Comparison of ENCODE assay signal across 12 cellular contexts in the genomic region with DNA sequence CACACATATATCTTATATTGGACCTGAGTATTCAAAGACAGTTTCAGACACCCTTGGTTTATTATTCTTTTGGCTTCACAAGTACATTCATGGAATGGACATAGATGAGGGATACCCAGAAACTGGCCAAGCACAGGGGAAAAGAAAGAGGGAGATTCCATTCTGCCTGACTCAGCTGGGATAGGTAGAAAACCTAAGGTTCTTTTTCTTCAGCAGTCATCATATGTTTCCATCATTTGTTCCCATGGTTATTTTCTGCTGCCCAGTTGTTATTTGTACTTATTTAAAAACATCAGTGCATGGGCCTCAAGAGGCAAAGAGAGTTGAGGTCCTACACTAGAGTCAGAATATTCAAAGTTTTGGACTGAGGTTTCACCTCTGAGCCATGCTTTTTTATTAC.
DNase-seq lines count a peak whose midpoint lies in the region; ATAC-seq and TF ChIP-seq lines count a peak whose summit lies in the region.
"Had no signal": no experiment of that assay in that cellular context is flagged by ENCODE, and none has a peak within 500 bp of the region (broad histone marks: within the 10 kb centered on the region; RNA-seq: fewer than 3 reads in every experiment).

No MANE protein-coding gene starts in this region.

- no peaks in the 10 kb centered on the region for H4K20me1 ChIP-seq in mammary epithelial cell (ENCODE audit: insufficient read depth, low read length)

- no peak overlapping the region for H3K4me2 ChIP-seq in mammary epithelial cell (ENCODE audit: insufficient read depth, low read depth, low read length)

- POLR2A ChIA-PET in MCF 10A (lab: Yijun Ruan, JAX): no interaction called here

- H3K27ac ChIP-seq in mammary epithelial cell (ENCODE audit: insufficient read depth, low read depth, low read length): peak overlapping the region; percentile 48
- H3K27ac ChIP-seq in esophagus muscularis mucosa (replicated peaks in 1 of 4): peak overlapping the region; percentile 65 to 75 (median 72)
- H3K27ac ChIP-seq in thoracic aorta: peak overlapping the region; percentile 73 to 81
- H3K27ac ChIP-seq: C4-2B had no signal

- TF ChIP-seq POLR2A in esophagus muscularis mucosa (IDR thresholded peaks at IDR 0.05; ENCODE audit: low read depth): no peak

- no peak for ATAC-seq in thoracic aorta (ENCODE audit: insufficient number of reproducible peaks, low FRiP score, low read depth)

- no peak for TF ChIP-seq EP300 in esophagus muscularis mucosa (IDR thresholded peaks at IDR 0.05)

- DNase-seq in mammary epithelial cell: peak; percentile 73
- DNase-seq in MCF 10A (ENCODE audit: unreplicated experiment): no peak
- no peak for DNase-seq in esophagus muscularis mucosa (ENCODE audit: extremely low spot score)
- DNase-seq in thoracic aorta (ENCODE audit: low spot score): no peak
- DNase-seq in NCI-H1092 (lab: John Stamatoyannopoulos, UW): no peak
- no peak for DNase-seq in SW480 (ENCODE audit: low spot score)
- DNase-seq in activated effector memory CD4-positive, alpha-beta T cell treated with anti-CD3 and anti-CD28 coated beads, Interleukin-2, amount 50 U/mL, for 16 hours: no peak
- DNase-seq: Kasumi-1, NCI-H1417 treated with DMSO at 0.1 percent for 48 hours, NCI-H510A had no signal

- H3K4me1 ChIP-seq in mammary epithelial cell (ENCODE audit: insufficient read depth, low read length) (peaks cover 20% of the 10 kb centered on the region), esophagus muscularis mucosa (peaks cover 7 to 59% (median 50%) of the 10 kb centered on the region in 4 donors), thoracic aorta (ENCODE audit: control insufficient read depth in 1 of 2, low read depth in 2 of 2) (peaks cover 28 to 66% of the 10 kb centered on the region in 2 donors)

- no peaks in the 10 kb centered on the region for H3K27me3 ChIP-seq in mammary epithelial cell (ENCODE audit: insufficient read depth, low read length)
- H3K27me3 ChIP-seq in esophagus muscularis mucosa: no peaks in the 10 kb centered on the region
- no peaks in the 10 kb centered on the region for H3K27me3 ChIP-seq in thoracic aorta (replicated peaks; ENCODE audit: insufficient read depth)

- H3K79me2 ChIP-seq in mammary epithelial cell (ENCODE audit: insufficient read depth, low read length): no peaks in the 10 kb centered on the region

- no peak overlapping the region for H3K9ac ChIP-seq in mammary epithelial cell (ENCODE audit: insufficient read depth, low read length)

- H3K36me3 ChIP-seq in mammary epithelial cell (ENCODE audit: insufficient read depth, low read length) (no peaks in the 10 kb centered on the region), esophagus muscularis mucosa (no peaks in the 10 kb centered on the region), thoracic aorta (no peaks in the 10 kb centered on the region)

- H3K9me3 Mint-ChIP-seq in MCF 10A (ENCODE audit: unreplicated experiment): no peaks in the 10 kb centered on the region
- no peaks in the 10 kb centered on the region for H3K9me3 Mint-ChIP-seq in nephron

- no peak overlapping the region for H2AFZ ChIP-seq in mammary epithelial cell (ENCODE audit: low read depth, low read length)

- in situ Hi-C loops in mammary epithelial cell (cut with MboI; ENCODE audit: low sequenced_read_pairs in 2 of 2): no loop called here

- dilution Hi-C loops in mammary epithelial cell (cut with HindIII; ENCODE audit: low sequenced_read_pairs): no loop called here

- no peak overlapping the region for H3K4me3 Mint-ChIP-seq in MCF 10A (ENCODE audit: unreplicated experiment)
- H3K4me3 Mint-ChIP-seq in nephron: no peak overlapping the region

- CTCF ChIA-PET in mammary epithelial cell (lab: Charles Lee; ENCODE audit: low non-redundant PET): no interaction called here
- CTCF ChIA-PET in MCF 10A (lab: Yijun Ruan, JAX): interaction anchor here (1.0 kb wide), 1 partner anchor 9 kb away, joined by 3 read pairs; no protein-coding TSS in a partner anchor

- H3K4me1 Mint-ChIP-seq in MCF 10A (ENCODE audit: insufficient read depth, unreplicated experiment): peaks cover 8% of the 10 kb centered on the region
- H3K4me1 Mint-ChIP-seq in nephron: peaks cover 42% of the 10 kb centered on the region

- intact Hi-C loops in mammary epithelial cell (cut with micrococcal nuclease) (no loop called here), MCF 10A (cut with micrococcal nuclease) (no loop called here), esophagus muscularis mucosa (cut with DNase I) (no loop called here)

- no peaks in the 10 kb centered on the region for H3K27me3 Mint-ChIP-seq in MCF 10A (ENCODE audit: insufficient read depth, unreplicated experiment)
- no peaks in the 10 kb centered on the region for H3K27me3 Mint-ChIP-seq in nephron (ENCODE audit: low read depth)

- no peak for TF ChIP-seq CTCF in mammary epithelial cell (conservative IDR thresholded peaks at IDR 0.05 in 1 of 2, IDR thresholded peaks at IDR 0.05 in 1 of 2; ENCODE audit: extremely low read depth in 1 of 2, insufficient read depth in 1 of 2, low read depth in 1 of 2, low read length in 2 of 2)
- no peak for TF ChIP-seq CTCF in MCF 10A (IDR thresholded peaks at IDR 0.05; ENCODE audit: unreplicated experiment)
- no peak for TF ChIP-seq CTCF in esophagus muscularis mucosa (IDR thresholded peaks at IDR 0.05)
- no peak for TF ChIP-seq CTCF in nephron (IDR thresholded peaks at IDR 0.05; ENCODE audit: unreplicated experiment in 3 of 3)
- TF ChIP-seq CTCF in thoracic aorta (IDR thresholded peaks at IDR 0.05): no peak

- H3K4me3 ChIP-seq in mammary epithelial cell (replicated peaks in 1 of 3; ENCODE audit: insufficient read depth in 1 of 3, low read depth in 2 of 3, low read length in 3 of 3) (no peak overlapping the region), esophagus muscularis mucosa (no peak overlapping the region), thoracic aorta (no peak overlapping the region)

- H3K36me3 Mint-ChIP-seq in MCF 10A (ENCODE audit: insufficient read depth, unreplicated experiment) (no peaks in the 10 kb centered on the region), nephron (ENCODE audit: low read depth) (no peaks in the 10 kb centered on the region)

- H3K27ac Mint-ChIP-seq in MCF 10A (ENCODE audit: low read depth, unreplicated experiment): no peak overlapping the region
- peak overlapping the region in 2 of 3 experiments; percentile 7 to 53 for H3K27ac Mint-ChIP-seq in nephron

- H3K9me3 ChIP-seq in mammary epithelial cell (replicated peaks; ENCODE audit: insufficient read depth, low read length) (no peaks in the 10 kb centered on the region), esophagus muscularis mucosa (no peaks in the 10 kb centered on the region), thoracic aorta (no peaks in the 10 kb centered on the region)

- BruUV-seq in mammary epithelial cell (replicated peaks; lab: Mats Ljungman, UMichigan): no TSS peak
- BruUV-seq in MCF 10A (replicated peaks; lab: Mats Ljungman, UMichigan): no TSS peak
